Comparison of ENCODE assay signal across 12 cellular contexts in the genomic region with DNA sequence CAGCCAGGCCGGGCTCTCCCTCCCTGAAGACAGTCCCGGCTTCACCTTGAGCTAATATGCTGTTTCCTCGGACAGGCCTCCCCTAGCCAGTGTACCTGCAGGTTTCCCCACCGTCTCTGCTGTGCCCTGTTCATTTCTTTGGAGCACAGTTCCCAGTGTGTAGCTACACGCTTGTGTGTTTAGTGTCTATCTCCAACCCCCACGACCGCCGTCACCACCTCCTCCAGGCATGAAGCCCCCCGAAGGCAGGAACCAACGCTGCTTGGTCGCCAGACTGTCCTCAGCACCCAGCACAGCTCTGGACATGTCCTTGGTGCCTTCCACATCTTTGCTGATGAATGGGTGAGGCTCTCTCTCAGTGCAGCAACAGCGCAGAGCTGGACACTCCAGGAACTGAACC. TPM values are rescaled to one million over a fixed set of nuclear protein-coding genes. Genes with fewer than 3 reads are reported as not detected.
"Had no signal": no experiment of that assay in that cellular context is flagged by ENCODE, and none has a peak within 500 bp of the region (broad histone marks: within the 10 kb centered on the region; RNA-seq: fewer than 3 reads in every experiment).

No MANE protein-coding gene starts in this region.

- H3K4me1 Mint-ChIP-seq: activated naive CD4-positive, alpha-beta T cell treated with anti-CD3 and anti-CD28 coated beads, Interleukin-2, amount 10 ng/mL, durations not matched to agents 7 days and 5 days had no signal

- H3K36me3 ChIP-seq: ascending aorta, breast epithelium, esophagus muscularis mucosa, ovary, sigmoid colon, thoracic aorta had no signal

- H3K9me3 Mint-ChIP-seq: activated naive CD4-positive, alpha-beta T cell treated with anti-CD3 and anti-CD28 coated beads, Interleukin-2, amount 10 ng/mL, durations not matched to agents 7 days and 5 days; activated naive CD8-positive, alpha-beta T cell treated with anti-CD3 and anti-CD28 coated beads, Interleukin-2, amount 50 U/mL, for 24 hours; memory B cell; stimulated activated memory B cell treated with anti-CD40 and anti-IgM and Interleukin-4, amounts not matched to agents 10 μg/mL and 1 μg/mL and 100 μg/mL, for 72 hours had no signal

- DNase-seq: cerebellar nuclear complex had no signal

- H3K4me3 Mint-ChIP-seq: activated naive CD4-positive, alpha-beta T cell treated with anti-CD3 and anti-CD28 coated beads, Interleukin-2, amount 10 ng/mL, durations not matched to agents 7 days and 5 days; activated naive CD8-positive, alpha-beta T cell treated with anti-CD3 and anti-CD28 coated beads, Interleukin-2, amount 50 U/mL, for 24 hours; memory B cell; naive thymus-derived CD4-positive, alpha-beta T cell; stimulated activated memory B cell treated with anti-CD40 and anti-IgM and Interleukin-4, amounts not matched to agents 10 μg/mL and 1 μg/mL and 100 μg/mL, for 72 hours had no signal

- H3K9me3 ChIP-seq: ascending aorta, breast epithelium, esophagus muscularis mucosa, ovary, sigmoid colon, thoracic aorta had no signal

- H3K27ac ChIP-seq: ascending aorta, breast epithelium, esophagus muscularis mucosa, ovary, sigmoid colon, thoracic aorta had no signal

- H3K27ac Mint-ChIP-seq: activated naive CD4-positive, alpha-beta T cell treated with anti-CD3 and anti-CD28 coated beads, Interleukin-2, amount 10 ng/mL, durations not matched to agents 7 days and 5 days; activated naive CD8-positive, alpha-beta T cell treated with anti-CD3 and anti-CD28 coated beads, Interleukin-2, amount 50 U/mL, for 24 hours; memory B cell; stimulated activated memory B cell treated with anti-CD40 and anti-IgM and Interleukin-4, amounts not matched to agents 10 μg/mL and 1 μg/mL and 100 μg/mL, for 72 hours had no signal

- H3K36me3 Mint-ChIP-seq: activated naive CD4-positive, alpha-beta T cell treated with anti-CD3 and anti-CD28 coated beads, Interleukin-2, amount 10 ng/mL, durations not matched to agents 7 days and 5 days; memory B cell; naive thymus-derived CD4-positive, alpha-beta T cell; stimulated activated memory B cell treated with anti-CD40 and anti-IgM and Interleukin-4, amounts not matched to agents 10 μg/mL and 1 μg/mL and 100 μg/mL, for 72 hours had no signal

- H3K4me3 ChIP-seq: ascending aorta, breast epithelium, esophagus muscularis mucosa, ovary, sigmoid colon, thoracic aorta had no signal

- H3K27me3 ChIP-seq: ascending aorta, breast epithelium, esophagus muscularis mucosa, ovary, sigmoid colon had no signal

RNA-seq across cellular contexts. Expression of a gene that starts 26.2 kb away (rescaled TPM):
- total RNA-seq: ascending aorta; naive thymus-derived CD4-positive, alpha-beta T cell had no signal
